In genomic region chr3:69510481-69511031, GRCh38 we compare ENCODE assay signal across 14 cellular contexts.
"Had no signal": no experiment of that assay in that cellular context is flagged by ENCODE, and none has a peak within 500 bp of the region (broad histone marks: within the 10 kb centered on the region; RNA-seq: fewer than 3 reads in every experiment).

No MANE protein-coding gene starts in this region.

- FAIRE-seq: endothelial cell of umbilical vein had no signal

- H3K4me3 Mint-ChIP-seq: activated naive CD4-positive, alpha-beta T cell treated with anti-CD3 and anti-CD28 coated beads, Interleukin-2, amount 50 U/mL, for 24 hours; brain; stimulated activated memory B cell treated with anti-CD40 and anti-IgM and Interleukin-4, amounts not matched to agents 10 μg/mL and 1 μg/mL and 100 μg/mL, for 72 hours had no signal

- H3K27ac ChIP-seq: parathyroid adenoma, tibial artery had no signal

- H3K27me3 Mint-ChIP-seq: brain; stimulated activated memory B cell treated with anti-CD40 and anti-IgM and Interleukin-4, amounts not matched to agents 10 μg/mL and 1 μg/mL and 100 μg/mL, for 72 hours had no signal

- H3K4me3 ChIP-seq: spleen, tibial artery had no signal

- H3K4me1 Mint-ChIP-seq: activated naive CD4-positive, alpha-beta T cell treated with anti-CD3 and anti-CD28 coated beads, Interleukin-2, amount 50 U/mL, for 24 hours; stimulated activated memory B cell treated with anti-CD40 and anti-IgM and Interleukin-4, amounts not matched to agents 10 μg/mL and 1 μg/mL and 100 μg/mL, for 72 hours had no signal

- DNase-seq: activated CD4-positive, alpha-beta T cell treated with anti-CD3 and anti-CD28 coated beads, Interleukin-2, amount 50 U/mL, for 1 hour; activated T-cell treated with anti-CD3 and anti-CD28 coated beads, Interleukin-2, amount 50 U/mL, for 1 hour; amniotic stem cell; glutamatergic neuron; midbrain; retina; spleen; stimulated activated CD4-positive, alpha-beta T cell treated with anti-CD3 and anti-CD28 coated beads, Interleukin-1b, Interleukin-23, amount 100 ng/mL, for 48 hours; tibial artery had no signal

- H3K4me1 ChIP-seq: parathyroid adenoma, tibial artery had no signal

- H3K36me3 Mint-ChIP-seq: activated naive CD4-positive, alpha-beta T cell treated with anti-CD3 and anti-CD28 coated beads, Interleukin-2, amount 50 U/mL, for 24 hours; stimulated activated memory B cell treated with anti-CD40 and anti-IgM and Interleukin-4, amounts not matched to agents 10 μg/mL and 1 μg/mL and 100 μg/mL, for 72 hours had no signal

- H3K36me3 ChIP-seq: spleen, tibial artery had no signal

- H3K27ac Mint-ChIP-seq: activated naive CD4-positive, alpha-beta T cell treated with anti-CD3 and anti-CD28 coated beads, Interleukin-2, amount 50 U/mL, for 24 hours; brain; stimulated activated memory B cell treated with anti-CD40 and anti-IgM and Interleukin-4, amounts not matched to agents 10 μg/mL and 1 μg/mL and 100 μg/mL, for 72 hours had no signal

- H3K79me2 ChIP-seq: parathyroid adenoma had no signal

- ATAC-seq: stimulated activated memory B cell treated with anti-CD40 and anti-IgM and Interleukin-4, amounts not matched to agents 10 μg/mL and 1 μg/mL and 100 μg/mL, for 72 hours had no signal

- H2AFZ ChIP-seq: parathyroid adenoma had no signal

- H3K9ac ChIP-seq: parathyroid adenoma had no signal

- H3K27me3 ChIP-seq: spleen, tibial artery had no signal
